Comparison of ENCODE assay signal across 1 cellular context in genomic region chr1:235069577-235070563, GRCh38.
TF ChIP-seq lines count a peak whose summit lies in the region.

No MANE protein-coding gene starts in this region.

TF ChIP-seq in HepG2, 621 proteins besides CTCF, POLR2A, EP300 and RAD21 (continued from another document and continues in another):
- TF ChIP-seq ATF3 (CRISPR knock-in tag; IDR thresholded peaks at IDR 0.05) (peak; percentile 25; the same call in 1 of the 2 replicates), EHMT2 (IDR thresholded peaks at IDR 0.05; ENCODE audit: borderline replicate concordance, low read depth, low read length) (no peak), PREB (CRISPR knock-in tag; IDR thresholded peaks at IDR 0.05) (no peak), CBX2 (IDR thresholded peaks at IDR 0.05; ENCODE audit: low read depth, low read length) (no peak), CBX2 (CRISPR knock-in tag; IDR thresholded peaks at IDR 0.05; ENCODE audit: low read depth) (no peak), ESRRA (CRISPR knock-in tag; IDR thresholded peaks at IDR 0.05; ENCODE audit: low read depth) (peak; percentile 84; the same call in 1 of the 2 replicates), ZNF816 (CRISPR knock-in tag; IDR thresholded peaks at IDR 0.05; ENCODE audit: borderline replicate concordance) (no peak), SP4 (CRISPR knock-in tag; IDR thresholded peaks at IDR 0.05) (peak; percentile 52; the same call in 1 of the 2 replicates), MAFK (conservative IDR thresholded peaks at IDR 0.05 in 1 of 2, IDR thresholded peaks at IDR 0.05 in 1 of 2; ENCODE audit: low read length in 2 of 2) (peak in 1 of 2 experiments; percentile 21; a peak in 1 of 4 replicates), PRDM15 (CRISPR knock-in tag; IDR thresholded peaks at IDR 0.05) (peak; percentile 26; the same call in 1 of the 2 replicates), KIAA2018 (CRISPR knock-in tag; IDR thresholded peaks at IDR 0.05; ENCODE audit: borderline replicate concordance) (no peak), ETS1 (CRISPR knock-in tag; IDR thresholded peaks at IDR 0.05) (no peak), SP1 (IDR thresholded peaks at IDR 0.05) (no peak), SP1 (CRISPR knock-in tag; IDR thresholded peaks at IDR 0.05) (no peak), SPEN (CRISPR knock-in tag; IDR thresholded peaks at IDR 0.05; ENCODE audit: low read depth) (peak; percentile 72; the same call in 1 of the 2 replicates), DPF2 (CRISPR knock-in tag; IDR thresholded peaks at IDR 0.05; ENCODE audit: borderline replicate concordance, low read depth) (0 out of 2 replicates have a peak, but pooled peaks have one; percentile 15), SRF (IDR thresholded peaks at IDR 0.05; ENCODE audit: low read depth, low read length) (peak; percentile 15; the same call in 1 of the 2 replicates), KDM4B (CRISPR knock-in tag; IDR thresholded peaks at IDR 0.05) (peak; percentile 36; the same call in 1 of the 2 replicates), ZNF382 (CRISPR knock-in tag; IDR thresholded peaks at IDR 0.05; ENCODE audit: borderline replicate concordance) (no peak), MTF1 (CRISPR knock-in tag; IDR thresholded peaks at IDR 0.05) (no peak), ZNF747 (CRISPR knock-in tag; IDR thresholded peaks at IDR 0.05; ENCODE audit: borderline replicate concordance) (peak; percentile 67; the same call in 1 of the 2 replicates), ZFP36L1 (CRISPR knock-in tag; IDR thresholded peaks at IDR 0.05) (peak; percentile 81; the same call in 1 of the 2 replicates), HMGXB3 (CRISPR knock-in tag; IDR thresholded peaks at IDR 0.05; ENCODE audit: borderline replicate concordance) (no peak), RXRA (CRISPR knock-in tag; IDR thresholded peaks at IDR 0.05) (peak; percentile 86), ZNF761 (CRISPR knock-in tag; conservative IDR thresholded peaks at IDR 0.05) (no peak), RELA (CRISPR knock-in tag; IDR thresholded peaks at IDR 0.05) (peak; percentile 20; the same call in 1 of the 2 replicates), SNRNP70 (IDR thresholded peaks at IDR 0.05; ENCODE audit: low read depth, low read length) (no peak), ZNF784 (CRISPR knock-in tag; IDR thresholded peaks at IDR 0.05; ENCODE audit: borderline replicate concordance) (no peak), TRAFD1 (CRISPR knock-in tag; IDR thresholded peaks at IDR 0.05; ENCODE audit: borderline replicate concordance) (peak; percentile 51; the same call in 1 of the 2 replicates), ZNF724P (CRISPR knock-in tag; IDR thresholded peaks at IDR 0.05; ENCODE audit: borderline replicate concordance) (no peak; the same call in 1 of the 2 replicates), IKZF4 (CRISPR knock-in tag; IDR thresholded peaks at IDR 0.05; ENCODE audit: borderline replicate concordance, low read depth, not compliant biosample characterization) (no peak), ATF1 (CRISPR knock-in tag; IDR thresholded peaks at IDR 0.05) (no peak), SKI (IDR thresholded peaks at IDR 0.05; ENCODE audit: partially characterized antibody) (peak; percentile 70), BHLHE40 (IDR thresholded peaks at IDR 0.05; ENCODE audit: low read length) (peak; percentile 62), ZNF333 (CRISPR knock-in tag; IDR thresholded peaks at IDR 0.05; ENCODE audit: borderline replicate concordance) (peak; percentile 56; the same call in 1 of the 2 replicates)
